In genomic region chr10:13294156-13294555, GRCh38 we compare ENCODE assay signal across 23 cellular contexts. TPM values are rescaled to one million over a fixed set of nuclear protein-coding genes. Genes with fewer than 3 reads are reported as not detected.
"Had no signal": no experiment of that assay in that cellular context is flagged by ENCODE, and none has a peak within 500 bp of the region (broad histone marks: within the 10 kb centered on the region; RNA-seq: fewer than 3 reads in every experiment).

No MANE protein-coding gene starts in this region.

- DNase-seq: cortex of kidney; effector memory CD8-positive, alpha-beta T cell; erythroblast; esophagus squamous epithelium; foreskin melanocyte; glutamatergic neuron; heart right ventricle; hippocampal formation; left cardiac atrium; left ventricle myocardium superior; lower lobe of right lung; naive thymus-derived CD8-positive, alpha-beta T cell; stimulated activated CD4-positive, alpha-beta T cell treated with anti-CD3 and anti-CD28 coated beads, Interleukin-12 subunit alpha, Interleukin-12 subunit beta, amount 100 ng/mL, for 4 hours; stimulated activated CD4-positive, alpha-beta T cell treated with anti-CD3 and anti-CD28 coated beads, Interleukin-2, amount 100 ng/mL, for 24 hours; stimulated activated CD4-positive, alpha-beta T cell treated with anti-CD3 and anti-CD28 coated beads, Interleukin-4, amount 100 ng/mL, for 24 hours; stimulated activated naive CD4-positive, alpha-beta T cell treated with Interleukin-2 at 50 U/mL for 16 hours; stomach; thyroid gland; trophoblast cell had no signal

- H3K27ac Mint-ChIP-seq: effector memory CD8-positive, alpha-beta T cell; naive thymus-derived CD8-positive, alpha-beta T cell; stimulated activated effector memory CD8-positive, alpha-beta T cell treated with anti-CD3 and anti-CD28 coated beads, Interleukin-12 subunit alpha, Interleukin-12 subunit beta, amount 100 ng/mL, for 72 hours had no signal

- ATAC-seq: effector memory CD8-positive, alpha-beta T cell; heart right ventricle; left cardiac atrium; left ventricle myocardium superior; lower lobe of right lung; naive thymus-derived CD8-positive, alpha-beta T cell; sciatic nerve; stimulated activated effector memory CD8-positive, alpha-beta T cell treated with anti-CD3 and anti-CD28 coated beads, Interleukin-12 subunit alpha, Interleukin-12 subunit beta, amount 100 ng/mL, for 72 hours had no signal

- H3K9me3 Mint-ChIP-seq: effector memory CD8-positive, alpha-beta T cell; naive thymus-derived CD8-positive, alpha-beta T cell; stimulated activated effector memory CD8-positive, alpha-beta T cell treated with anti-CD3 and anti-CD28 coated beads, Interleukin-12 subunit alpha, Interleukin-12 subunit beta, amount 100 ng/mL, for 72 hours had no signal

- H3K4me3 Mint-ChIP-seq: effector memory CD8-positive, alpha-beta T cell; naive thymus-derived CD8-positive, alpha-beta T cell; stimulated activated effector memory CD8-positive, alpha-beta T cell treated with anti-CD3 and anti-CD28 coated beads, Interleukin-12 subunit alpha, Interleukin-12 subunit beta, amount 100 ng/mL, for 72 hours had no signal

- H3K27me3 Mint-ChIP-seq: effector memory CD8-positive, alpha-beta T cell; naive thymus-derived CD8-positive, alpha-beta T cell had no signal

RNA-seq across cellular contexts. Expression of gene UCMA, which starts 60.0 kb away (rescaled TPM):
- polyA plus RNA-seq: heart right ventricle; naive thymus-derived CD8-positive, alpha-beta T cell; neural cell; smooth muscle cell; stomach had no signal
